ENCODE assay signal across 36 cellular contexts in genomic region chr20:40787922-40788321, GRCh38.
"Had no signal": no experiment of that assay in that cellular context is flagged by ENCODE, and none has a peak within 500 bp of the region (broad histone marks: within the 10 kb centered on the region; RNA-seq: fewer than 3 reads in every experiment).

No MANE protein-coding gene starts in this region.

- H3K4me3 Mint-ChIP-seq: activated B cell treated with CpG ODN at 0.5 μM for 24 hours; activated CD4-positive, alpha-beta memory T cell treated with anti-CD3 and anti-CD28 coated beads for 36 hours; activated CD4-positive, alpha-beta T cell treated with anti-CD3 and anti-CD28 coated beads, Interleukin-2, amount 10 ng/mL, durations not matched to agents 24 days and 14 days; activated CD8-positive, alpha-beta T cell treated with anti-CD3 and anti-CD28 coated beads for 36 hours; activated naive CD4-positive, alpha-beta T cell treated with anti-CD3 and anti-CD28 coated beads, Interleukin-2, amount 10 ng/mL, durations not matched to agents 7 days and 5 days; activated naive CD4-positive, alpha-beta T cell treated with anti-CD3 and anti-CD28 coated beads, Interleukin-2, amount 50 U/mL, for 24 hours; activated naive CD8-positive, alpha-beta T cell; activated naive CD8-positive, alpha-beta T cell treated with anti-CD3 and anti-CD28 coated beads, Interleukin-2, amount 10 ng/mL, durations not matched to agents 7 days and 5 days; activated naive CD8-positive, alpha-beta T cell treated with anti-CD3 and anti-CD28 coated beads, Interleukin-2, amount 50 U/mL, for 24 hours; activated T-cell treated with anti-CD3 and anti-CD28 coated beads, Interleukin-2, amount 50 U/mL, for 4 hours; activated T-cell treated with anti-CD3 and anti-CD28 coated beads, Interleukin-2, amount 50 U/mL, for 72 hours; activated T-helper 1 cell treated with anti-CD3 and anti-CD28 coated beads, Interleukin-12 subunit alpha, Interleukin-12 subunit beta, Interleukin-2, Interleukin-4 antibody, amounts not matched to agents 30 ng/mL and 10 ng/mL and 1 ng/mL, durations not matched to agents 14 hours and 24 hours and 36 hours; activated T-helper 17 cell treated with anti-CD3 and anti-CD28 coated beads, Interleukin-2, amount 50 U/mL, for 72 hours; brain; central memory CD8-positive, alpha-beta T cell; T-helper 17 cell had no signal

- ATAC-seq: activated CD8-positive, alpha-beta T cell treated with anti-CD3 and anti-CD28 coated beads for 36 hours; activated naive CD8-positive, alpha-beta T cell treated with anti-CD3 and anti-CD28 coated beads, Interleukin-2, amount 50 U/mL, for 24 hours; activated T-cell treated with anti-CD3 and anti-CD28 coated beads, Interleukin-2, amount 50 U/mL, for 4 hours; activated T-cell treated with anti-CD3 and anti-CD28 coated beads, Interleukin-2, amount 50 U/mL, for 72 hours; activated T-helper 17 cell treated with anti-CD3 and anti-CD28 coated beads, Interleukin-2, amount 50 U/mL, for 72 hours; T-helper 17 cell had no signal

- H3K27me3 ChIP-seq: ascending aorta had no signal

- FAIRE-seq: bronchial epithelial cell, TTC549 had no signal

- H3K4me1 Mint-ChIP-seq: activated B cell treated with CpG ODN at 0.5 μM for 24 hours; activated CD4-positive, alpha-beta T cell treated with anti-CD3 and anti-CD28 coated beads, Interleukin-2, amount 10 ng/mL, durations not matched to agents 24 days and 14 days; activated naive CD4-positive, alpha-beta T cell treated with anti-CD3 and anti-CD28 coated beads, Interleukin-2, amount 10 ng/mL, durations not matched to agents 7 days and 5 days; activated naive CD4-positive, alpha-beta T cell treated with anti-CD3 and anti-CD28 coated beads, Interleukin-2, amount 50 U/mL, for 24 hours; activated naive CD8-positive, alpha-beta T cell treated with anti-CD3 and anti-CD28 coated beads, Interleukin-2, amount 10 ng/mL, durations not matched to agents 7 days and 5 days; activated naive CD8-positive, alpha-beta T cell treated with anti-CD3 and anti-CD28 coated beads, Interleukin-2, amount 50 U/mL, for 24 hours; activated T-helper 17 cell treated with anti-CD3 and anti-CD28 coated beads, Interleukin-2, amount 50 U/mL, for 72 hours; brain; T-helper 17 cell had no signal

- H3K9me3 ChIP-seq: ascending aorta had no signal

- H3K36me3 ChIP-seq: ascending aorta, cardiac muscle cell had no signal

- H3K36me3 Mint-ChIP-seq: activated CD4-positive, alpha-beta memory T cell treated with anti-CD3 and anti-CD28 coated beads for 36 hours; activated naive CD4-positive, alpha-beta T cell treated with anti-CD3 and anti-CD28 coated beads, Interleukin-2, amount 10 ng/mL, durations not matched to agents 7 days and 5 days; activated naive CD4-positive, alpha-beta T cell treated with anti-CD3 and anti-CD28 coated beads, Interleukin-2, amount 50 U/mL, for 24 hours; activated naive CD8-positive, alpha-beta T cell; activated naive CD8-positive, alpha-beta T cell treated with anti-CD3 and anti-CD28 coated beads, Interleukin-2, amount 10 ng/mL, durations not matched to agents 7 days and 5 days; brain had no signal

- DNase-seq: activated B cell treated with CpG ODN at 0.5 μM for 24 hours; activated CD4-positive, alpha-beta memory T cell treated with anti-CD3 and anti-CD28 coated beads for 36 hours; activated CD4-positive, alpha-beta T cell treated with anti-CD3 and anti-CD28 coated beads for 4 hours; activated CD4-positive, alpha-beta T cell treated with anti-CD3 and anti-CD28 coated beads, Interleukin-2, amount 10 ng/mL, durations not matched to agents 24 days and 14 days; activated CD4-positive, alpha-beta T cell treated with anti-CD3 and anti-CD28 coated beads, Interleukin-2, amount 50 U/mL, for 1 hour; activated CD4-positive, alpha-beta T cell treated with anti-CD3 and anti-CD28 coated beads, Interleukin-2, amount 50 U/mL, for 4 hours; activated CD4-positive, CD25-positive, alpha-beta regulatory T cell treated with anti-CD3 and anti-CD28 coated beads, Interleukin-2, amount 50 U/mL, for 72 hours; activated CD8-positive, alpha-beta memory T cell treated with anti-CD3 and anti-CD28 coated beads, Interleukin-2, amount 50 U/mL, for 4 hours; activated CD8-positive, alpha-beta T cell treated with anti-CD3 and anti-CD28 coated beads for 36 hours; activated effector memory CD4-positive, alpha-beta T cell treated with anti-CD3 and anti-CD28 coated beads, Interleukin-2, amount 50 U/mL, for 16 hours; activated gamma-delta T cell treated with Interleukin-2 at 50 U/mL for 16 hours; activated naive CD4-positive, alpha-beta T cell; activated naive CD4-positive, alpha-beta T cell treated with anti-CD3 and anti-CD28 coated beads, Interleukin-2, amount 10 ng/mL, durations not matched to agents 7 days and 5 days; activated naive CD8-positive, alpha-beta T cell treated with anti-CD3 and anti-CD28 coated beads, Interleukin-2, amount 10 ng/mL, durations not matched to agents 7 days and 5 days; activated naive CD8-positive, alpha-beta T cell treated with anti-CD3 and anti-CD28 coated beads, Interleukin-2, amount 50 U/mL, for 24 hours; activated T-cell treated with anti-CD3 and anti-CD28 coated beads for 4 hours; activated T-cell treated with anti-CD3 and anti-CD28 coated beads, Interleukin-2, amount 50 U/mL, for 1 hour; activated T-cell treated with anti-CD3 and anti-CD28 coated beads, Interleukin-2, amount 50 U/mL, for 4 hours; activated T-cell treated with anti-CD3 and anti-CD28 coated beads, Interleukin-2, amount 50 U/mL, for 72 hours; amygdala; anterior cingulate cortex; caudate nucleus; cerebellar nuclear complex; T-helper 17 cell; T-helper 9 cell had no signal

- H3K9me3 Mint-ChIP-seq: activated CD4-positive, alpha-beta memory T cell treated with anti-CD3 and anti-CD28 coated beads for 36 hours; activated CD4-positive, alpha-beta T cell treated with anti-CD3 and anti-CD28 coated beads, Interleukin-2, amount 10 ng/mL, durations not matched to agents 24 days and 14 days; activated naive CD4-positive, alpha-beta T cell treated with anti-CD3 and anti-CD28 coated beads, Interleukin-2, amount 10 ng/mL, durations not matched to agents 7 days and 5 days; activated naive CD4-positive, alpha-beta T cell treated with anti-CD3 and anti-CD28 coated beads, Interleukin-2, amount 50 U/mL, for 24 hours; activated naive CD8-positive, alpha-beta T cell treated with anti-CD3 and anti-CD28 coated beads, Interleukin-2, amount 50 U/mL, for 24 hours; activated T-helper 1 cell treated with anti-CD3 and anti-CD28 coated beads, Interleukin-12 subunit alpha, Interleukin-12 subunit beta, Interleukin-2, Interleukin-4 antibody, amounts not matched to agents 30 ng/mL and 10 ng/mL and 1 ng/mL, durations not matched to agents 14 hours and 24 hours and 36 hours; activated T-helper 17 cell treated with anti-CD3 and anti-CD28 coated beads, Interleukin-2, amount 50 U/mL, for 72 hours; central memory CD8-positive, alpha-beta T cell had no signal

- H3K4me1 ChIP-seq: ascending aorta had no signal

- H3K27ac Mint-ChIP-seq: activated B cell treated with CpG ODN at 0.5 μM for 24 hours; activated CD4-positive, alpha-beta memory T cell treated with anti-CD3 and anti-CD28 coated beads for 36 hours; activated CD4-positive, alpha-beta T cell treated with anti-CD3 and anti-CD28 coated beads, Interleukin-2, amount 10 ng/mL, durations not matched to agents 24 days and 14 days; activated CD8-positive, alpha-beta T cell treated with anti-CD3 and anti-CD28 coated beads for 36 hours; activated naive CD4-positive, alpha-beta T cell treated with anti-CD3 and anti-CD28 coated beads, Interleukin-2, amount 10 ng/mL, durations not matched to agents 7 days and 5 days; activated naive CD4-positive, alpha-beta T cell treated with anti-CD3 and anti-CD28 coated beads, Interleukin-2, amount 50 U/mL, for 24 hours; activated naive CD8-positive, alpha-beta T cell; activated naive CD8-positive, alpha-beta T cell treated with anti-CD3 and anti-CD28 coated beads, Interleukin-2, amount 10 ng/mL, durations not matched to agents 7 days and 5 days; activated naive CD8-positive, alpha-beta T cell treated with anti-CD3 and anti-CD28 coated beads, Interleukin-2, amount 50 U/mL, for 24 hours; activated T-cell treated with anti-CD3 and anti-CD28 coated beads, Interleukin-2, amount 50 U/mL, for 72 hours; activated T-helper 1 cell treated with anti-CD3 and anti-CD28 coated beads, Interleukin-12 subunit alpha, Interleukin-12 subunit beta, Interleukin-2, Interleukin-4 antibody, amounts not matched to agents 30 ng/mL and 10 ng/mL and 1 ng/mL, durations not matched to agents 14 hours and 24 hours and 36 hours; activated T-helper 17 cell treated with anti-CD3 and anti-CD28 coated beads, Interleukin-2, amount 50 U/mL, for 72 hours; brain; T-helper 17 cell had no signal

- H3K27ac ChIP-seq: ascending aorta, cardiac muscle cell, VCaP had no signal

- H3K4me3 ChIP-seq: ascending aorta, cardiac muscle cell had no signal
